ENCODE assay signal across 20 cellular contexts in genomic region chr11:103175461-103176129, GRCh38.
"Had no signal": no experiment of that assay in that cellular context is flagged by ENCODE, and none has a peak within 500 bp of the region (broad histone marks: within the 10 kb centered on the region; RNA-seq: fewer than 3 reads in every experiment).

No MANE protein-coding gene starts in this region.

- H3K27ac ChIP-seq: SJSA1, SK-N-MC had no signal

- FAIRE-seq: K562, RCC 7860 had no signal

- H3K4me1 ChIP-seq: SJSA1 had no signal

- H3K36me3 ChIP-seq: SJSA1 had no signal

- H3K27me3 ChIP-seq: MG63, SJSA1 had no signal

- DNase-seq: MG63, NCI-H1092 treated with DMSO at 0.1 percent for 48 hours, NCI-H1436, NCI-H187, NCI-H2029, NCI-H2081 treated with DMSO at 0.1 percent for 48 hours, NCI-H2171, NCI-H226, NCI-H446, NCI-H510A, NCI-H524 treated with DMSO at 0.1 percent for 48 hours, NCI-H69, NCI-H774, Right ventricle myocardium superior, RPMI8226, SIG-M5 had no signal

- ATAC-seq: K562 had no signal

- H3K9me3 ChIP-seq: MG63, SJSA1 had no signal

- H3K4me3 ChIP-seq: K562, MG63, SJSA1, SK-N-MC had no signal
